Comparison of ENCODE assay signal across 14 cellular contexts in the genomic region with DNA sequence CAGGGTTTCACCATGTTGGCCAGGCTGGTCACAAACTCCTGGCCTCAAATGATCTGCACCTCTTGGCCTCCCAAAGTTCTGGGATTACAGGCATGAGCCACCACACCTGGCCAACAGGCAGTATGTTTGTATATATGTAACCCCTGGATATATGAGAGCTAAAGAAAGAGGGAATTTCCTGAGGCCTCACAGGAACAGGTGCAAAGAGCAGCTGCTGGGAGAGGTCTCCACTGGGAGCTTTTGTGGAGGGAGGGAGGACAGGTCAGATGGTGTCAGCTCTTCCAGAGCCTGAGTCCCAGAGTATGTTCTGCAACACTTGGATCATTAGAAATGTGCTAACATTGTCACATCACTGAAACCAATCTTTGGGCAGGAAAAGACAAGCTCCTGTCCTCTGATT.
"Had no signal": no experiment of that assay in that cellular context is flagged by ENCODE, and none has a peak within 500 bp of the region (broad histone marks: within the 10 kb centered on the region; RNA-seq: fewer than 3 reads in every experiment).

No MANE protein-coding gene starts in this region.

- H3K36me3 ChIP-seq: brain microvascular endothelial cell, sigmoid colon, thoracic aorta had no signal

- H3K4me3 ChIP-seq: psoas muscle, sigmoid colon, thoracic aorta had no signal

- H3K4me1 ChIP-seq: psoas muscle, sigmoid colon had no signal

- H3K27ac ChIP-seq: brain microvascular endothelial cell, psoas muscle, sigmoid colon, thoracic aorta had no signal

- H3K9me3 ChIP-seq: psoas muscle, sigmoid colon, thoracic aorta had no signal

- DNase-seq: activated CD4-positive, CD25-positive, alpha-beta regulatory T cell treated with anti-CD3 and anti-CD28 coated beads, Interleukin-2, amount 50 U/mL, for 72 hours; activated naive CD4-positive, alpha-beta T cell; anterior cingulate cortex; brain microvascular endothelial cell; cerebellar nuclear complex; effector CD8-positive, alpha-beta T cell; foreskin fibroblast; head of caudate nucleus; kidney glomerular epithelial cell; mesendoderm; psoas muscle; sigmoid colon; T-helper 9 cell had no signal

- H3K27me3 ChIP-seq: brain microvascular endothelial cell, sigmoid colon had no signal
